In the genomic region with DNA sequence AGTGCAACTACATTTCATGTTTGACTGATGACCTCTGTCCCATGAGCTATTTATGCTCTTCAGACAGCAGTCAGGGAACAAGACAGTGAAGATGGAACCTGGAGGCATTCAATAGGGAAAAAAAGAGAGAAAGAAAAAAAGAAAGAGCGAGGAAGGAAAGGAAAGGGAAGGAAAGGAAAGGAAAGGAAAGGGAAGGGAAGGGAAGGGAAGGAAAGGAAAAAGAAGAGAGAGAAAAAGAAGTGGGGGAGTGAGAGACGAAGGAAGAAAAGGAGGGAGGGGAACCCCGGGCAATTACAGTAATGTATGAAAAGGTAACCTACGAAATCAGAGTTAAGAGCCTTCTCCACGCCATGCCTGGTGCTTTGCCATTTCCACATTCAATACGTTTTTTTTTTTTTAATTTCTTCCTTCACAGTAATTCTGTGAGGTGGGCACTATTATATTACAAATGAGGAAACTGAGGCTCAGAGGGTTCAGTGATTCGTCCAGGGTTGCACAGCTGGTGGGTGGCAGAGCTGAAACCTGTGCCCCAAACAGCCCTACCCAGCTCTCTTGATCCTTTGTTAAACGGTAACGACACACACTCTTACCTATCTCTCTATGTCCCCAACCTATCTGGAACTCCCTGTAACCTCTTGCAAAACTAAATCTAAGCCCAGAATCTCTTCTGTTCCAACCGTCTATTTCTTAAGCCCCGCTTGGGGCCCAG, we compare ENCODE assay signal across 7 cellular contexts. TPM values are rescaled to one million over a fixed set of nuclear protein-coding genes. Genes with fewer than 3 reads are reported as not detected.
DNase-seq lines count a peak whose midpoint lies in the region; ATAC-seq, FAIRE-seq and TF ChIP-seq lines count a peak whose summit lies in the region.

No MANE protein-coding gene starts in this region.

- in situ Hi-C loops in KBM-7 (cut with MboI; ENCODE audit: low pct_unique_long_range_greater_than_20kb, low sequenced_read_pairs): no loop called here

- ATAC-seq in activated naive CD4-positive, alpha-beta T cell treated with anti-CD3 and anti-CD28 coated beads, Interleukin-2, amount 50 U/mL, for 72 hours: no peak

- peak overlapping the region; percentile 37 for H3K4me3 ChIP-seq in Jurkat, Clone E6-1 (ENCODE audit: low read length)
- peak overlapping the region; percentile 61 to 63 for H3K4me3 ChIP-seq in kidney (ENCODE audit: low read length in 2 of 2)
- peak overlapping the region; percentile 44 to 53 (median 44) for H3K4me3 ChIP-seq in stomach

- H3K27me3 ChIP-seq in stomach: no peaks in the 10 kb centered on the region

- peak overlapping the region; percentile 20 to 76 for H3K27ac ChIP-seq in kidney (ENCODE audit: low read depth in 2 of 2, low read length in 2 of 2)
- peak overlapping the region; percentile 41 to 85 (median 73) for H3K27ac ChIP-seq in stomach

- peaks cover 2 to 18% of the 10 kb centered on the region in 2 donors for H3K4me1 ChIP-seq in kidney (ENCODE audit: control insufficient read depth in 1 of 2, insufficient read depth in 1 of 2, low read depth in 1 of 2, low read length in 2 of 2)
- peaks cover 8 to 52% (median 21%) of the 10 kb centered on the region in 4 donors for H3K4me1 ChIP-seq in stomach

- WGBS in stomach, 5 donors: 48 to 52% (median 49%) methylated on average over 11 of the region's 11 CpGs

- TF ChIP-seq POLR2A in stomach (IDR thresholded peaks at IDR 0.05): no peak

- TF ChIP-seq CTCF in kidney (IDR thresholded peaks at IDR 0.05; ENCODE audit: borderline replicate concordance, extremely low read depth, insufficient read depth): no peak
- TF ChIP-seq CTCF in stomach (IDR thresholded peaks at IDR 0.05): no peak

- no peak for TF ChIP-seq EP300 in stomach (IDR thresholded peaks at IDR 0.05)

- intact Hi-C loops in kidney (cut with DNase I) (no loop called here), stomach (cut with DNase I; ENCODE audit: low total_unique reads) (no loop called here)

- H3K9ac ChIP-seq in kidney (ENCODE audit: low read length in 2 of 2): peak overlapping the region in 1 of 2 donors; percentile 53

- no peaks in the 10 kb centered on the region for H3K9me3 ChIP-seq in kidney (ENCODE audit: control insufficient read depth in 1 of 2, low read length in 2 of 2)
- H3K9me3 ChIP-seq in stomach: no peaks in the 10 kb centered on the region

- FAIRE-seq in kidney (lab: Jason Lieb, UNC): no peak

- no peaks in the 10 kb centered on the region for H3K9me3 Mint-ChIP-seq in activated naive CD4-positive, alpha-beta T cell treated with anti-CD3 and anti-CD28 coated beads, Interleukin-2, amount 50 U/mL, for 72 hours

- H3K27ac Mint-ChIP-seq in activated naive CD4-positive, alpha-beta T cell treated with anti-CD3 and anti-CD28 coated beads, Interleukin-2, amount 50 U/mL, for 72 hours: peak overlapping the region; percentile 92 to 93

- peaks cover 0 to 4% of the 10 kb centered on the region in 2 donors for H3K36me3 Mint-ChIP-seq in activated naive CD4-positive, alpha-beta T cell treated with anti-CD3 and anti-CD28 coated beads, Interleukin-2, amount 50 U/mL, for 72 hours

- DNase-seq in Jurkat, Clone E6-1 (ENCODE audit: low read depth, low spot score): no peak
- no peak for DNase-seq in activated naive CD4-positive, alpha-beta T cell treated with anti-CD3 and anti-CD28 coated beads, Interleukin-2, amount 50 U/mL, for 72 hours (ENCODE audit: low spot score in 2 of 2)
- DNase-seq in kidney (no peak), stomach (no peak), cortex of kidney (lab: John Stamatoyannopoulos, UW) (no peak), NCI-H446 (lab: John Stamatoyannopoulos, UW) (no peak), KBM-7 (no peak)

- H3K36me3 ChIP-seq in kidney (ENCODE audit: control insufficient read depth in 1 of 2, insufficient read depth in 2 of 2, low read length in 2 of 2) (no peaks in the 10 kb centered on the region), stomach (no peaks in the 10 kb centered on the region)

RNA-seq across cellular contexts. Expression of a gene that starts 39.3 kb away (rescaled TPM):
- 114 TPM for polyA plus RNA-seq in Jurkat, Clone E6-1 (2012; ENCODE audit: insufficient read depth, insufficient read length)
- 100 to 1,000 TPM; 176 to 461 TPM for total RNA-seq in activated naive CD4-positive, alpha-beta T cell treated with anti-CD3 and anti-CD28 coated beads, Interleukin-2, amount 50 U/mL, for 72 hours
- total RNA-seq in kidney: 124 TPM
- 23.5 TPM for polyA plus RNA-seq in kidney (ENCODE audit: insufficient read depth, low read depth, low replicate concordance)
- 10 to 100 TPM in 4 of 5 donors, 1 to 10 TPM in 1; 8.8 to 72.5 (median 24.6) TPM for total RNA-seq in stomach
- 10 to 100 TPM in 2 of 3 donors, 1 to 10 TPM in 1; 7.0 to 35.4 (median 20.4) TPM for polyA plus RNA-seq in stomach
